Comparison of ENCODE assay signal across 22 cellular contexts in genomic region chr7:96097802-96098201, GRCh38.
DNase-seq lines count a peak whose midpoint lies in the region; ATAC-seq and TF ChIP-seq lines count a peak whose summit lies in the region.
"Had no signal": no experiment of that assay in that cellular context is flagged by ENCODE, and none has a peak within 500 bp of the region (broad histone marks: within the 10 kb centered on the region; RNA-seq: fewer than 3 reads in every experiment).

No MANE protein-coding gene starts in this region.

- H3K36me3 ChIP-seq in IMR-90 (ENCODE audit: control insufficient read depth, insufficient read depth, low read length) (no peaks in the 10 kb centered on the region), neural cell (ENCODE audit: insufficient read depth, low read length) (no peaks in the 10 kb centered on the region)

- no peak overlapping the region for H2AK9ac ChIP-seq in IMR-90 (replicated peaks; ENCODE audit: low read depth, low read length, poor library complexity)

- H3K23ac ChIP-seq in IMR-90 (ENCODE audit: low read depth, low read length), result no peak overlapping the region

- TF ChIP-seq POLR2A in IMR-90 (IDR thresholded peaks at IDR 0.05; ENCODE audit: low read depth, low read length), result no peak

- H3K9me2 ChIP-seq in neural cell (ENCODE audit: insufficient read depth, low read length), result no peaks in the 10 kb centered on the region

- H4K20me1 ChIP-seq in IMR-90 (ENCODE audit: insufficient read depth, low read length) (no peaks in the 10 kb centered on the region), neural cell (ENCODE audit: insufficient read depth) (no peaks in the 10 kb centered on the region)

- intact Hi-C loops in IMR-90 (cut with micrococcal nuclease) (no loop called here), sciatic nerve (cut with DNase I) (no loop called here)

- TF ChIP-seq EP300 in neural cell (conservative IDR thresholded peaks at IDR 0.05; ENCODE audit: poor library complexity, severe bottlenecking), result no peak

- H2AFZ ChIP-seq in IMR-90 (replicated peaks; ENCODE audit: low read length, poor library complexity) (no peak overlapping the region), neural cell (ENCODE audit: low read depth, low read length) (no peak overlapping the region)

- H2BK20ac ChIP-seq in IMR-90 (ENCODE audit: low read depth, low read length), result no peak overlapping the region

- no peak overlapping the region for H3K18ac ChIP-seq in IMR-90 (ENCODE audit: low read depth, low read length)

- H2AK5ac ChIP-seq in IMR-90 (ENCODE audit: low read depth, low read length), result no peak overlapping the region

- H2BK5ac ChIP-seq in IMR-90 (ENCODE audit: low read depth, low read length, poor library complexity, severe bottlenecking), result no peak overlapping the region

- TF ChIP-seq RAD21 in IMR-90 (IDR thresholded peaks at IDR 0.05; ENCODE audit: low read length), result no peak
- no peak for TF ChIP-seq RAD21 in neural cell (conservative IDR thresholded peaks at IDR 0.05)

- H3K9me3 Mint-ChIP-seq in nephron progenitor cell, result no peaks in the 10 kb centered on the region
- H3K9me3 Mint-ChIP-seq: HFFc6 had no signal

- in situ Hi-C loops in IMR-90 (cut with MboI; ENCODE audit: low sequenced_read_pairs), result no loop called here

- no peak for TF ChIP-seq CTCF in AG10803 (conservative IDR thresholded peaks at IDR 0.05; ENCODE audit: low read length)
- TF ChIP-seq CTCF in IMR-90 (conservative IDR thresholded peaks at IDR 0.05; ENCODE audit: low read depth, low read length), result no peak
- TF ChIP-seq CTCF in neural cell (IDR thresholded peaks at IDR 0.05; ENCODE audit: poor library complexity, severe bottlenecking), result no peak
- TF ChIP-seq CTCF in nephron progenitor cell (IDR thresholded peaks at IDR 0.05), result no peak

- no peak overlapping the region for H3K27ac Mint-ChIP-seq in nephron progenitor cell
- H3K27ac Mint-ChIP-seq: B cell; CD4-positive, CD25-positive, alpha-beta regulatory T cell; HFFc6 had no signal

- ATAC-seq in IMR-90 (ENCODE audit: low read depth), result peak; percentile 46; the same call in 1 of the 2 replicates
- ATAC-seq in sciatic nerve, result no peak
- ATAC-seq: A549, GM12878, HepG2 had no signal

- H3K4me3 Mint-ChIP-seq in nephron progenitor cell, result no peak overlapping the region
- H3K4me3 Mint-ChIP-seq: B cell; CD4-positive, CD25-positive, alpha-beta regulatory T cell; HFFc6 had no signal

- CTCF ChIA-PET in IMR-90 (lab: Yijun Ruan, JAX), result no interaction called here

- H3K79me1 ChIP-seq in IMR-90 (ENCODE audit: low read depth in 1 of 2, low read length in 2 of 2), result no peaks in the 10 kb centered on the region

- H3K9me3 ChIP-seq in IMR-90 (ENCODE audit: control insufficient read depth, insufficient read depth, low read length) (no peaks in the 10 kb centered on the region), neural cell (ENCODE audit: low read length) (peaks cover 5% of the 10 kb centered on the region)
- H3K9me3 ChIP-seq: A549 had no signal

- no peaks in the 10 kb centered on the region for H3K4me1 Mint-ChIP-seq in nephron progenitor cell
- H3K4me1 Mint-ChIP-seq: B cell; CD4-positive, CD25-positive, alpha-beta regulatory T cell had no signal

- H3F3A ChIP-seq in neural cell (ENCODE audit: insufficient read depth, low read length, poor library complexity, severe bottlenecking), result no peaks in the 10 kb centered on the region

- no peak overlapping the region for H4K5ac ChIP-seq in IMR-90 (ENCODE audit: low read depth, low read length)

- H3K27me3 ChIP-seq in IMR-90 (ENCODE audit: control insufficient read depth, insufficient read depth, low read length), result no peaks in the 10 kb centered on the region
- H3K27me3 ChIP-seq in neural cell (ENCODE audit: insufficient read depth, low read depth, low read length), result no peaks in the 10 kb centered on the region

- H3K27ac ChIP-seq in IMR-90 (ENCODE audit: insufficient read depth, low read length) (no peak overlapping the region), neural cell (ENCODE audit: low read length) (peak overlapping the region; percentile 19)
- H3K27ac ChIP-seq: A549 had no signal

- DNase-seq in AG10803 (ENCODE audit: low read depth) (peak; percentile 62), IMR-90 (peak; percentile 66), fibroblast of gingiva (ENCODE audit: low read depth) (peak; percentile 68), sciatic nerve (ENCODE audit: low spot score) (no peak), nephron progenitor cell (no peak), activated gamma-delta T cell (lab: John Stamatoyannopoulos, UW) (no peak)
- DNase-seq: CD4-positive, CD25-positive, alpha-beta regulatory T cell; DMS153; GDM1; HFFc6; KG1; MV-4-11; NCI-H1694 treated with DMSO at 0.1 percent for 48 hours; NCI-H2107; NCI-H510A; NCI-H774; SHP77 had no signal

- no peaks in the 10 kb centered on the region for H3K9me1 ChIP-seq in IMR-90 (ENCODE audit: insufficient read depth, low read length)

- no peaks in the 10 kb centered on the region for H3K4me1 ChIP-seq in IMR-90 (ENCODE audit: control insufficient read depth, insufficient read depth, low read length)
- H3K4me1 ChIP-seq: A549 had no signal

- H3K27me3 Mint-ChIP-seq in nephron progenitor cell (ENCODE audit: low read depth, poor library complexity), result peaks cover 3% of the 10 kb centered on the region

- no peak overlapping the region for H3K56ac ChIP-seq in IMR-90 (ENCODE audit: extremely low read depth, insufficient read depth, low read length)

- no peaks in the 10 kb centered on the region for H3K79me2 ChIP-seq in neural cell (replicated peaks; ENCODE audit: insufficient read depth, low read length)

- WGBS in IMR-90 (ENCODE audit: extremely low coverage in 2 of 2, insufficient read length in 1 of 2), 2 experiments, result 0% methylated on average over 1 of the region's 2 CpGs; no CpG with 5 or more reads in 1 of the 2 experiments

- H4K91ac ChIP-seq in IMR-90 (ENCODE audit: insufficient read depth, low read depth, low read length), result no peak overlapping the region

- H3K9ac ChIP-seq in IMR-90 (ENCODE audit: low read depth, low read length) (no peak overlapping the region), neural cell (ENCODE audit: low read length) (no peak overlapping the region)

- no peak overlapping the region for H3K4me2 ChIP-seq in IMR-90 (ENCODE audit: low read depth, low read length)
- no peak overlapping the region for H3K4me2 ChIP-seq in neural cell (ENCODE audit: low read length)
- H3K4me2 ChIP-seq: A549 had no signal

- no peak overlapping the region for H2BK120ac ChIP-seq in IMR-90 (ENCODE audit: low read depth, low read length)

- POLR2A ChIA-PET in IMR-90 (lab: Charles Lee; ENCODE audit: unreplicated experiment), result no interaction called here

- no peaks in the 10 kb centered on the region for H3K36me3 Mint-ChIP-seq in nephron progenitor cell (ENCODE audit: low read depth)
- H3K36me3 Mint-ChIP-seq: CD4-positive, CD25-positive, alpha-beta regulatory T cell had no signal

- no peak overlapping the region for H3K4ac ChIP-seq in IMR-90 (ENCODE audit: low read depth, low read length)

- H2BK15ac ChIP-seq in IMR-90 (ENCODE audit: low read depth, low read length), result no peak overlapping the region

- dilution Hi-C loops in IMR-90 (cut with HindIII; ENCODE audit: low sequenced_read_pairs, unreplicated experiment), result no loop called here

- H4K8ac ChIP-seq in IMR-90 (ENCODE audit: low read depth in 2 of 2, low read length in 2 of 2), result no peak overlapping the region

- no TSS peak for BruUV-seq in IMR-90 (replicated peaks; lab: Mats Ljungman, UMichigan)

- no peak overlapping the region for H3K4me3 ChIP-seq in AG10803 (ENCODE audit: low read length)
- H3K4me3 ChIP-seq in IMR-90 (ENCODE audit: insufficient read depth, low read depth, low read length), result no peak overlapping the region
- H3K4me3 ChIP-seq in neural cell (ENCODE audit: low read length), result no peak overlapping the region
- H3K4me3 ChIP-seq: A549, GM12878 had no signal

- H3K14ac ChIP-seq in IMR-90 (replicated peaks; ENCODE audit: low read depth, low read length), result no peak overlapping the region

TF ChIP-seq in IMR-90, 13 proteins besides CTCF, POLR2A, EP300 and RAD21:
- TF ChIP-seq RFX5 (IDR thresholded peaks at IDR 0.05; ENCODE audit: low read depth, low read length) (no peak), USF2 (IDR thresholded peaks at IDR 0.05; ENCODE audit: low read depth, low read length) (no peak)
TF ChIP-seq in IMR-90: peak in this region for 0.

TF ChIP-seq in neural cell, 6 proteins besides CTCF, POLR2A, EP300 and RAD21:
- TF ChIP-seq EZH2 (IDR thresholded peaks at IDR 0.05; ENCODE audit: borderline replicate concordance, insufficient read depth, low read length, poor library complexity, severe bottlenecking), result no peak
- TF ChIP-seq POLR2AphosphoS5 (IDR thresholded peaks at IDR 0.05), result no peak
- TF ChIP-seq MXI1 (conservative IDR thresholded peaks at IDR 0.05; ENCODE audit: poor library complexity, severe bottlenecking), result no peak
- TF ChIP-seq REST (IDR thresholded peaks at IDR 0.05; ENCODE audit: borderline replicate concordance), result no peak
- TF ChIP-seq TAF1 (IDR thresholded peaks at IDR 0.05; ENCODE audit: low read depth), result no peak
- no peak for TF ChIP-seq SMC3 (conservative IDR thresholded peaks at IDR 0.05; ENCODE audit: poor library complexity)
TF ChIP-seq in neural cell: peak in this region for 0.

Comparison
In these comparisons a context has a peak if more than half of its experiments do, and no peak if none do; other contexts are left out.
1. DNase-seq: peak in AG10803 (single experiment), IMR-90 (single experiment) and fibroblast of gingiva (single experiment); none in sciatic nerve (single experiment), nephron progenitor cell (single experiment) and activated gamma-delta T cell (single experiment).